In genomic region chr2:126776255-126776654, GRCh38 we compare ENCODE assay signal across 9 cellular contexts.
DNase-seq lines count a peak whose midpoint lies in the region; ATAC-seq and TF ChIP-seq lines count a peak whose summit lies in the region.
"Had no signal": no experiment of that assay in that cellular context is flagged by ENCODE, and none has a peak within 500 bp of the region (broad histone marks: within the 10 kb centered on the region; RNA-seq: fewer than 3 reads in every experiment).

No MANE protein-coding gene starts in this region.

- H3K4me1 ChIP-seq in parathyroid adenoma = peaks cover 13% of the 10 kb centered on the region

- H3K9me3 ChIP-seq in parathyroid adenoma (ENCODE audit: control insufficient read depth, low read length) = no peaks in the 10 kb centered on the region

- TF ChIP-seq CTCF in parathyroid adenoma (IDR thresholded peaks at IDR 0.05) = no peak

- no peak overlapping the region for H3K4me2 ChIP-seq in parathyroid adenoma (ENCODE audit: low read length)

- no peaks in the 10 kb centered on the region for H3K27me3 ChIP-seq in parathyroid adenoma (ENCODE audit: control insufficient read depth, insufficient read depth, low read length)

- peak overlapping the region; percentile 64 for H3K4me3 ChIP-seq in parathyroid adenoma (ENCODE audit: low read depth, low read length)

- no peaks in the 10 kb centered on the region for H3K36me3 ChIP-seq in parathyroid adenoma (ENCODE audit: control insufficient read depth, insufficient read depth, low read length)

- H3K27ac ChIP-seq in parathyroid adenoma = peak overlapping the region; percentile 32

- ATAC-seq in HG03442 (IDR thresholded peaks at IDR 0.05; ENCODE audit: unreplicated experiment) = peak; percentile 1
- peak; percentile 12 for ATAC-seq in esophagus mucosa
- no peak for ATAC-seq in HG02623 (IDR thresholded peaks at IDR 0.05; ENCODE audit: unreplicated experiment)
- ATAC-seq in HG03196 (IDR thresholded peaks at IDR 0.05; ENCODE audit: unreplicated experiment) = no peak

- DNase-seq in ELF-1 (ENCODE audit: low read depth, low spot score) (peak; percentile 16), amniotic stem cell (lab: John Stamatoyannopoulos, UW) (no peak)
- DNase-seq in effector CD4-positive, alpha-beta T cell = no peak
- DNase-seq: NCI-H1092 had no signal

- no peaks in the 10 kb centered on the region for H3K79me2 ChIP-seq in parathyroid adenoma

- peak overlapping the region; percentile 52 for H2AFZ ChIP-seq in parathyroid adenoma

- no peak overlapping the region for H3K9ac ChIP-seq in parathyroid adenoma

Comparison
In these comparisons a context has a peak if more than half of its experiments do, and no peak if none do; other contexts are left out.
1. ATAC-seq: peak in HG03442 (single experiment) and esophagus mucosa (single experiment); none in HG02623 (single experiment) and HG03196 (single experiment).